11 cellular contexts compared by ENCODE assay signal in genomic region chr3:126858887-126859286, GRCh38.
A peak's percentile ranks its signal among the peaks of the same experiment; 100 is the strongest.
DNase-seq lines count a peak whose midpoint lies in the region; ATAC-seq and TF ChIP-seq lines count a peak whose summit lies in the region.
"Had no signal": no experiment of that assay in that cellular context is flagged by ENCODE, and none has a peak within 500 bp of the region (broad histone marks: within the 10 kb centered on the region; RNA-seq: fewer than 3 reads in every experiment).

No MANE protein-coding gene starts in this region.

- no peak overlapping the region for H3K9ac ChIP-seq in colonic mucosa (ENCODE audit: low read depth in 2 of 2, low read length in 2 of 2)

- H3K79me2 ChIP-seq in GM23338 (replicated peaks; ENCODE audit: insufficient read depth): no peaks in the 10 kb centered on the region

- peaks cover 7% of the 10 kb centered on the region; the same call in 1 of the 3 replicates for H3K9me3 Mint-ChIP-seq in GM23338
- H3K9me3 Mint-ChIP-seq: central memory CD8-positive, alpha-beta T cell had no signal

- H3F3A ChIP-seq in GM23338 (replicated peaks; ENCODE audit: low read depth): no peaks in the 10 kb centered on the region

- H3K4me3 Mint-ChIP-seq in GM23338: no peak overlapping the region
- H3K4me3 Mint-ChIP-seq: central memory CD8-positive, alpha-beta T cell had no signal

- H3K36me3 ChIP-seq in GM23338 (ENCODE audit: insufficient read depth) (no peaks in the 10 kb centered on the region), colonic mucosa (no peaks in the 10 kb centered on the region)
- H3K36me3 ChIP-seq: suprapubic skin had no signal

- H4K20me1 ChIP-seq in GM23338 (replicated peaks; ENCODE audit: insufficient read depth): no peaks in the 10 kb centered on the region

- H3K27ac Mint-ChIP-seq in GM23338: peak overlapping the region; percentile 14

- H3K36me3 Mint-ChIP-seq in GM23338 (ENCODE audit: low read depth): peaks cover 10% of the 10 kb centered on the region

- no peaks in the 10 kb centered on the region for H3K27me3 ChIP-seq in GM23338 (ENCODE audit: insufficient read depth)
- H3K27me3 ChIP-seq in dorsolateral prefrontal cortex: no peaks in the 10 kb centered on the region
- H3K27me3 ChIP-seq in colonic mucosa: no peaks in the 10 kb centered on the region
- H3K27me3 ChIP-seq: suprapubic skin had no signal

- H3K27ac ChIP-seq in GM23338 (ENCODE audit: low read depth) (no peak overlapping the region), dorsolateral prefrontal cortex (peak overlapping the region in 9 of 59 donors; percentile 4 to 74 (median 37)), colonic mucosa (no peak overlapping the region)
- H3K27ac ChIP-seq: suprapubic skin had no signal

- H3K4me3 ChIP-seq in GM23338 (no peak overlapping the region), dorsolateral prefrontal cortex (no peak overlapping the region), colonic mucosa (no peak overlapping the region)
- H3K4me3 ChIP-seq: suprapubic skin had no signal

- H3K27me3 Mint-ChIP-seq in GM23338 (ENCODE audit: insufficient read depth, low read depth, poor library complexity): peaks cover 8% of the 10 kb centered on the region
- H3K27me3 Mint-ChIP-seq: central memory CD8-positive, alpha-beta T cell had no signal

- intact Hi-C loops in dorsolateral prefrontal cortex (cut with DNase I): no loop called here
- intact Hi-C loops in colonic mucosa (cut with DNase I): no loop called here

- DNase-seq in GM23338 (ENCODE audit: low spot score) (no peak), NCI-H69 (lab: John Stamatoyannopoulos, UW) (peak; percentile 97), dorsolateral prefrontal cortex (peak in 8 of 10 donors; percentile 42 to 81 (median 70)), pulmonary artery endothelial cell (ENCODE audit: low read depth, low spot score) (peak; percentile 46), NCI-H1105 treated with DMSO at 0.1 percent for 48 hours (lab: John Stamatoyannopoulos, UW) (no peak), colonic mucosa (no peak)
- DNase-seq: activated CD4-positive, CD25-positive, alpha-beta regulatory T cell; small intestine had no signal

- ATAC-seq in GM23338: peak; percentile 73
- ATAC-seq in GM21390 (IDR thresholded peaks at IDR 0.05; ENCODE audit: unreplicated experiment): no peak

- no peaks in the 10 kb centered on the region for H3K9me2 ChIP-seq in GM23338 (ENCODE audit: insufficient read depth)

- no peak overlapping the region for H3K4me2 ChIP-seq in GM23338

- peaks cover 32% of the 10 kb centered on the region for H3K4me1 Mint-ChIP-seq in GM23338

- H3K9me3 ChIP-seq in colonic mucosa: no peaks in the 10 kb centered on the region
- H3K9me3 ChIP-seq: suprapubic skin had no signal

- no peak overlapping the region for H2AFZ ChIP-seq in GM23338

- TF ChIP-seq CTCF in GM23338 (conservative IDR thresholded peaks at IDR 0.05; ENCODE audit: low read depth in 2 of 2): no peak
- no peak for TF ChIP-seq CTCF in dorsolateral prefrontal cortex (IDR thresholded peaks at IDR 0.05 in 54 of 56, conservative IDR thresholded peaks at IDR 0.05 in 2 of 56; ENCODE audit: low read depth in 1 of 56, partially characterized antibody in 56 of 56)
- TF ChIP-seq CTCF in colonic mucosa (IDR thresholded peaks at IDR 0.05): no peak

- H3K4me1 ChIP-seq in GM23338 (ENCODE audit: insufficient read depth): 0 out of 2 replicates have a peak, but pooled peaks cover 4% of the 10 kb centered on the region
- H3K4me1 ChIP-seq in colonic mucosa: no peaks in the 10 kb centered on the region
- H3K4me1 ChIP-seq: suprapubic skin had no signal

TF ChIP-seq in GM23338, 12 proteins besides CTCF, POLR2A, EP300 and RAD21 (continues in another document):
- TF ChIP-seq, protein P1, sequence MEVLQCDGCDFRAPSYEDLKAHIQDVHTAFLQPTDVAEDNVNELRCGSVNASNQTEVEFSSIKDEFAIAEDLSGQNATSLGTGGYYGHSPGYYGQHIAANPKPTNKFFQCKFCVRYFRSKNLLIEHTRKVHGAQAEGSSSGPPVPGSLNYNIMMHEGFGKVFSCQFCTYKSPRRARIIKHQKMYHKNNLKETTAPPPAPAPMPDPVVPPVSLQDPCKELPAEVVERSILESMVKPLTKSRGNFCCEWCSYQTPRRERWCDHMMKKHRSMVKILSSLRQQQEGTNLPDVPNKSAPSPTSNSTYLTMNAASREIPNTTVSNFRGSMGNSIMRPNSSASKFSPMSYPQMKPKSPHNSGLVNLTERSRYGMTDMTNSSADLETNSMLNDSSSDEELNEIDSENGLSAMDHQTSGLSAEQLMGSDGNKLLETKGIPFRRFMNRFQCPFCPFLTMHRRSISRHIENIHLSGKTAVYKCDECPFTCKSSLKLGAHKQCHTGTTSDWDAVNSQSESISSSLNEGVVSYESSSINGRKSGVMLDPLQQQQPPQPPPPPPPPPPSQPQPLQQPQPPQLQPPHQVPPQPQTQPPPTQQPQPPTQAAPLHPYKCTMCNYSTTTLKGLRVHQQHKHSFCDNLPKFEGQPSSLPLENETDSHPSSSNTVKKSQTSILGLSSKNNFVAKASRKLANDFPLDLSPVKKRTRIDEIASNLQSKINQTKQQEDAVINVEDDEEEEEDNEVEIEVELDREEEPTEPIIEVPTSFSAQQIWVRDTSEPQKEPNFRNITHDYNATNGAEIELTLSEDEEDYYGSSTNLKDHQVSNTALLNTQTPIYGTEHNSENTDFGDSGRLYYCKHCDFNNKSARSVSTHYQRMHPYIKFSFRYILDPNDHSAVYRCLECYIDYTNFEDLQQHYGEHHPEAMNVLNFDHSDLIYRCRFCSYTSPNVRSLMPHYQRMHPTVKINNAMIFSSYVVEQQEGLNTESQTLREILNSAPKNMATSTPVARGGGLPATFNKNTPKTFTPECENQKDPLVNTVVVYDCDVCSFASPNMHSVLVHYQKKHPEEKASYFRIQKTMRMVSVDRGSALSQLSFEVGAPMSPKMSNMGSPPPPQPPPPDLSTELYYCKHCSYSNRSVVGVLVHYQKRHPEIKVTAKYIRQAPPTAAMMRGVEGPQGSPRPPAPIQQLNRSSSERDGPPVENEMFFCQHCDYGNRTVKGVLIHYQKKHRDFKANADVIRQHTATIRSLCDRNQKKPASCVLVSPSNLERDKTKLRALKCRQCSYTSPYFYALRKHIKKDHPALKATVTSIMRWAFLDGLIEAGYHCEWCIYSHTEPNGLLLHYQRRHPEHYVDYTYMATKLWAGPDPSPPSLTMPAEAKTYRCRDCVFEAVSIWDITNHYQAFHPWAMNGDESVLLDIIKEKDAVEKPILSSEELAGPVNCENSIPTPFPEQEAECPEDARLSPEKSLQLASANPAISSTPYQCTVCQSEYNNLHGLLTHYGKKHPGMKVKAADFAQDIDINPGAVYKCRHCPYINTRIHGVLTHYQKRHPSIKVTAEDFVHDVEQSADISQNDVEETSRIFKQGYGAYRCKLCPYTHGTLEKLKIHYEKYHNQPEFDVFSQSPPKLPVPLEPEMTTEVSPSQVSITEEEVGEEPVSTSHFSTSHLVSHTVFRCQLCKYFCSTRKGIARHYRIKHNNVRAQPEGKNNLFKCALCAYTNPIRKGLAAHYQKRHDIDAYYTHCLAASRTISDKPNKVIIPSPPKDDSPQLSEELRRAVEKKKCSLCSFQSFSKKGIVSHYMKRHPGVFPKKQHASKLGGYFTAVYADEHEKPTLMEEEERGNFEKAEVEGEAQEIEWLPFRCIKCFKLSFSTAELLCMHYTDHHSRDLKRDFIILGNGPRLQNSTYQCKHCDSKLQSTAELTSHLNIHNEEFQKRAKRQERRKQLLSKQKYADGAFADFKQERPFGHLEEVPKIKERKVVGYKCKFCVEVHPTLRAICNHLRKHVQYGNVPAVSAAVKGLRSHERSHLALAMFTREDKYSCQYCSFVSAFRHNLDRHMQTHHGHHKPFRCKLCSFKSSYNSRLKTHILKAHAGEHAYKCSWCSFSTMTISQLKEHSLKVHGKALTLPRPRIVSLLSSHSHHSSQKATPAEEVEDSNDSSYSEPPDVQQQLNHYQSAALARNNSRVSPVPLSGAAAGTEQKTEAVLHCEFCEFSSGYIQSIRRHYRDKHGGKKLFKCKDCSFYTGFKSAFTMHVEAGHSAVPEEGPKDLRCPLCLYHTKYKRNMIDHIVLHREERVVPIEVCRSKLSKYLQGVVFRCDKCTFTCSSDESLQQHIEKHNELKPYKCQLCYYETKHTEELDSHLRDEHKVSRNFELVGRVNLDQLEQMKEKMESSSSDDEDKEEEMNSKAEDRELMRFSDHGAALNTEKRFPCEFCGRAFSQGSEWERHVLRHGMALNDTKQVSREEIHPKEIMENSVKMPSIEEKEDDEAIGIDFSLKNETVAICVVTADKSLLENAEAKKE (CRISPR knock-in tag; IDR thresholded peaks at IDR 0.05): no peak
- TF ChIP-seq, protein P2, sequence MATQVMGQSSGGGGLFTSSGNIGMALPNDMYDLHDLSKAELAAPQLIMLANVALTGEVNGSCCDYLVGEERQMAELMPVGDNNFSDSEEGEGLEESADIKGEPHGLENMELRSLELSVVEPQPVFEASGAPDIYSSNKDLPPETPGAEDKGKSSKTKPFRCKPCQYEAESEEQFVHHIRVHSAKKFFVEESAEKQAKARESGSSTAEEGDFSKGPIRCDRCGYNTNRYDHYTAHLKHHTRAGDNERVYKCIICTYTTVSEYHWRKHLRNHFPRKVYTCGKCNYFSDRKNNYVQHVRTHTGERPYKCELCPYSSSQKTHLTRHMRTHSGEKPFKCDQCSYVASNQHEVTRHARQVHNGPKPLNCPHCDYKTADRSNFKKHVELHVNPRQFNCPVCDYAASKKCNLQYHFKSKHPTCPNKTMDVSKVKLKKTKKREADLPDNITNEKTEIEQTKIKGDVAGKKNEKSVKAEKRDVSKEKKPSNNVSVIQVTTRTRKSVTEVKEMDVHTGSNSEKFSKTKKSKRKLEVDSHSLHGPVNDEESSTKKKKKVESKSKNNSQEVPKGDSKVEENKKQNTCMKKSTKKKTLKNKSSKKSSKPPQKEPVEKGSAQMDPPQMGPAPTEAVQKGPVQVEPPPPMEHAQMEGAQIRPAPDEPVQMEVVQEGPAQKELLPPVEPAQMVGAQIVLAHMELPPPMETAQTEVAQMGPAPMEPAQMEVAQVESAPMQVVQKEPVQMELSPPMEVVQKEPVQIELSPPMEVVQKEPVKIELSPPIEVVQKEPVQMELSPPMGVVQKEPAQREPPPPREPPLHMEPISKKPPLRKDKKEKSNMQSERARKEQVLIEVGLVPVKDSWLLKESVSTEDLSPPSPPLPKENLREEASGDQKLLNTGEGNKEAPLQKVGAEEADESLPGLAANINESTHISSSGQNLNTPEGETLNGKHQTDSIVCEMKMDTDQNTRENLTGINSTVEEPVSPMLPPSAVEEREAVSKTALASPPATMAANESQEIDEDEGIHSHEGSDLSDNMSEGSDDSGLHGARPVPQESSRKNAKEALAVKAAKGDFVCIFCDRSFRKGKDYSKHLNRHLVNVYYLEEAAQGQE (IDR thresholded peaks at IDR 0.05; ENCODE audit: unreplicated experiment): no peak
- no peak for TF ChIP-seq JUNB (IDR thresholded peaks at IDR 0.05; ENCODE audit: unreplicated experiment)
- no peak for TF ChIP-seq EZH2phosphoT487 (IDR thresholded peaks at IDR 0.05; ENCODE audit: unreplicated experiment)
- TF ChIP-seq EZH2 (IDR thresholded peaks at IDR 0.05; ENCODE audit: low read depth, unreplicated experiment): no peak
- no peak for TF ChIP-seq STAT1 (IDR thresholded peaks at IDR 0.05; ENCODE audit: unreplicated experiment)

Comparison
In these comparisons a context has a peak if more than half of its experiments do, and no peak if none do; other contexts are left out.
1. DNase-seq: peak in NCI-H69 (single experiment), dorsolateral prefrontal cortex (8 of 10) and pulmonary artery endothelial cell (single experiment); none in GM23338 (single experiment), NCI-H1105 treated with DMSO at 0.1 percent for 48 hours (single experiment) and colonic mucosa (single experiment).